19 cellular contexts compared by ENCODE assay signal in genomic region chr6:31640612-31641011, GRCh38. TPM values are rescaled to one million over a fixed set of nuclear protein-coding genes. Genes with fewer than 3 reads are reported as not detected.
DNase-seq lines count a peak whose midpoint lies in the region; ATAC-seq, FAIRE-seq and TF ChIP-seq lines count a peak whose summit lies in the region.
"Had no signal": no experiment of that assay in that cellular context is flagged by ENCODE, and none has a peak within 500 bp of the region (broad histone marks: within the 10 kb centered on the region; RNA-seq: fewer than 3 reads in every experiment).

No MANE protein-coding gene starts in this region.

- H3K4me3 ChIP-seq in K562, result no peak overlapping the region
- H3K4me3 ChIP-seq: pancreas, tibial artery had no signal

- intact Hi-C loops in K562 (cut with micrococcal nuclease), result no loop called here

- H3K4me2 ChIP-seq in K562 (ENCODE audit: insufficient read depth, low read length), result no peak overlapping the region

- no peak overlapping the region for H3K27ac ChIP-seq in K562 (ENCODE audit: extremely low read depth, low read depth, low read length)
- H3K27ac ChIP-seq: pancreas, tibial artery had no signal

- H3K27me3 Mint-ChIP-seq in stimulated activated naive CD8-positive, alpha-beta T cell treated with anti-CD3 and anti-CD28 coated beads, Interleukin-15, Interleukin-2, amounts not matched to agents 100 ng/mL and 50 ng/mL, for 24 hours, result no peaks in the 10 kb centered on the region
- no peaks in the 10 kb centered on the region for H3K27me3 Mint-ChIP-seq in stimulated activated naive CD8-positive, alpha-beta T cell treated with anti-CD3 and anti-CD28 coated beads, Interleukin-15, amount 100 ng/mL, for 72 hours
- H3K27me3 Mint-ChIP-seq: CD4-positive, alpha-beta T cell; stimulated activated memory B cell treated with anti-CD40 and anti-IgM and Interleukin-4, amounts not matched to agents 10 μg/mL and 1 μg/mL and 100 μg/mL, for 72 hours had no signal

- CTCF ChIA-PET in K562 (lab: Yijun Ruan, JAX; ENCODE audit: low intra/inter-chr PET ratio), result no interaction called here

- H3K9me3 Mint-ChIP-seq in stimulated activated naive CD8-positive, alpha-beta T cell treated with anti-CD3 and anti-CD28 coated beads, Interleukin-15, Interleukin-2, amounts not matched to agents 100 ng/mL and 50 ng/mL, for 24 hours, result no peaks in the 10 kb centered on the region
- H3K9me3 Mint-ChIP-seq in stimulated activated naive CD8-positive, alpha-beta T cell treated with anti-CD3 and anti-CD28 coated beads, Interleukin-15, amount 100 ng/mL, for 72 hours, result no peaks in the 10 kb centered on the region
- H3K9me3 Mint-ChIP-seq: CD4-positive, alpha-beta T cell; stimulated activated memory B cell treated with anti-CD40 and anti-IgM and Interleukin-4, amounts not matched to agents 10 μg/mL and 1 μg/mL and 100 μg/mL, for 72 hours had no signal

- no peak for ATAC-seq in stimulated activated naive CD8-positive, alpha-beta T cell treated with anti-CD3 and anti-CD28 coated beads, Interleukin-15, amount 100 ng/mL, for 72 hours
- ATAC-seq in K562 (no peak), HG02970 (IDR thresholded peaks at IDR 0.05; ENCODE audit: low FRiP score, unreplicated experiment) (no peak), HG03280 (IDR thresholded peaks at IDR 0.05; ENCODE audit: unreplicated experiment) (no peak)
- ATAC-seq: pancreas; Right ventricle myocardium inferior; sciatic nerve; stimulated activated memory B cell treated with anti-CD40 and anti-IgM and Interleukin-4, amounts not matched to agents 10 μg/mL and 1 μg/mL and 100 μg/mL, for 72 hours had no signal

- TF ChIP-seq POLR2A in K562 (conservative IDR thresholded peaks at IDR 0.05), result no peak

- POLR2A ChIA-PET in K562 (lab: Yijun Ruan, JAX), result interaction anchor here (0.6 to 14.8 kb wide), 7 partner anchors 5 to 166 kb away, joined by 3 to 274 read pairs (median 12); partner anchors contain the start of genes APOM, BAG6, DDX39B and GPANK1

- peaks cover 72% of the 10 kb centered on the region for H3K36me3 Mint-ChIP-seq in stimulated activated naive CD8-positive, alpha-beta T cell treated with anti-CD3 and anti-CD28 coated beads, Interleukin-15, Interleukin-2, amounts not matched to agents 100 ng/mL and 50 ng/mL, for 24 hours (ENCODE audit: low read depth)

- H2AFZ ChIP-seq in K562 (ENCODE audit: low read depth, low read length), result no peak overlapping the region

- TF ChIP-seq CTCF in K562 (IDR thresholded peaks at IDR 0.05 in 2 of 3, conservative IDR thresholded peaks at IDR 0.05 in 1 of 3; ENCODE audit: insufficient read depth in 2 of 3, low read depth in 1 of 3, low read length in 3 of 3), result no peak

- BruUV-seq in K562 (replicated peaks; lab: Mats Ljungman, UMichigan), result TSS peak; percentile 76

- peaks cover 96% of the 10 kb centered on the region for H3K36me3 ChIP-seq in K562 (ENCODE audit: control insufficient read depth, insufficient read depth, low read length)

- H3K4me1 ChIP-seq in K562 (replicated peaks in 1 of 2; ENCODE audit: control insufficient read depth in 2 of 2, insufficient read depth in 2 of 2, low read length in 2 of 2), result peaks cover 3 to 13% of the 10 kb centered on the region in 2 experiments; a peak in 4 of 5 replicates
- H3K4me1 ChIP-seq: pancreas, tibial artery had no signal

- no peaks in the 10 kb centered on the region for H3K27me3 ChIP-seq in K562 (ENCODE audit: control insufficient read depth in 2 of 2, insufficient read depth in 2 of 2, low read length in 2 of 2)
- H3K27me3 ChIP-seq: pancreas, tibial artery had no signal

- no peak for TF ChIP-seq RAD21 in K562 (CRISPR knock-in tag; conservative IDR thresholded peaks at IDR 0.05 in 1 of 2, IDR thresholded peaks at IDR 0.05 in 1 of 2)

- H3K79me2 ChIP-seq in K562 (ENCODE audit: control insufficient read depth, insufficient read depth, low read length), result no peaks in the 10 kb centered on the region

- in situ Hi-C loops in K562 (cut with MboI), result no loop called here

- H3K9me3 ChIP-seq in K562 (replicated peaks; ENCODE audit: control insufficient read depth, insufficient read depth, low read depth, low read length), result no peaks in the 10 kb centered on the region
- H3K9me3 ChIP-seq: pancreas, tibial artery had no signal

- WGBS in K562 (ENCODE audit: insufficient coverage, low coverage, missing lambda C conversion rate), result 95% methylated on average over 6 of the region's 6 CpGs

- FAIRE-seq in K562 (lab: Jason Lieb, UNC), result no peak
- FAIRE-seq: GM12891, H1, kidney, pancreas had no signal

- TF ChIP-seq EP300 in K562 (IDR thresholded peaks at IDR 0.05; ENCODE audit: low read length), result no peak

- DNase-seq in stimulated activated naive CD8-positive, alpha-beta T cell treated with anti-CD3 and anti-CD28 coated beads, Interleukin-15, amount 100 ng/mL, for 72 hours, result no peak
- DNase-seq in K562 (ENCODE audit: extremely low read depth in 1 of 4, low spot score in 3 of 4) (no peak), amygdala (lab: John Stamatoyannopoulos, UW) (no peak)
- DNase-seq: activated CD4-positive, alpha-beta T cell treated with anti-CD3 and anti-CD28 coated beads, Interleukin-2, amount 50 U/mL, for 1 hour; CD4-positive, alpha-beta T cell; DMS53; foreskin melanocyte; kidney; NCI-H524 treated with DMSO at 0.1 percent for 48 hours; pancreas; tibial artery had no signal

- no peak overlapping the region for H3K9ac ChIP-seq in K562 (ENCODE audit: insufficient read depth in 1 of 2, low read depth in 2 of 2, low read length in 2 of 2)

- H3K4me1 Mint-ChIP-seq in stimulated activated naive CD8-positive, alpha-beta T cell treated with anti-CD3 and anti-CD28 coated beads, Interleukin-15, Interleukin-2, amounts not matched to agents 100 ng/mL and 50 ng/mL, for 24 hours (ENCODE audit: low read depth), result peaks cover 11% of the 10 kb centered on the region
- H3K4me1 Mint-ChIP-seq in stimulated activated naive CD8-positive, alpha-beta T cell treated with anti-CD3 and anti-CD28 coated beads, Interleukin-15, amount 100 ng/mL, for 72 hours, result peaks cover 27% of the 10 kb centered on the region

- no peak overlapping the region for H3K4me3 Mint-ChIP-seq in stimulated activated naive CD8-positive, alpha-beta T cell treated with anti-CD3 and anti-CD28 coated beads, Interleukin-15, Interleukin-2, amounts not matched to agents 100 ng/mL and 50 ng/mL, for 24 hours
- H3K4me3 Mint-ChIP-seq in stimulated activated naive CD8-positive, alpha-beta T cell treated with anti-CD3 and anti-CD28 coated beads, Interleukin-15, amount 100 ng/mL, for 72 hours, result no peak overlapping the region
- H3K4me3 Mint-ChIP-seq: CD4-positive, alpha-beta T cell; stimulated activated memory B cell treated with anti-CD40 and anti-IgM and Interleukin-4, amounts not matched to agents 10 μg/mL and 1 μg/mL and 100 μg/mL, for 72 hours had no signal

- no peaks in the 10 kb centered on the region for H3K9me1 ChIP-seq in K562 (ENCODE audit: control insufficient read depth, insufficient read depth, low read length)

- peaks cover 14% of the 10 kb centered on the region for H4K20me1 ChIP-seq in K562 (replicated peaks; ENCODE audit: control insufficient read depth, insufficient read depth, low read length)

- peak overlapping the region; percentile 81 for H3K27ac Mint-ChIP-seq in stimulated activated naive CD8-positive, alpha-beta T cell treated with anti-CD3 and anti-CD28 coated beads, Interleukin-15, Interleukin-2, amounts not matched to agents 100 ng/mL and 50 ng/mL, for 24 hours
- H3K27ac Mint-ChIP-seq in stimulated activated naive CD8-positive, alpha-beta T cell treated with anti-CD3 and anti-CD28 coated beads, Interleukin-15, amount 100 ng/mL, for 72 hours, result no peak overlapping the region
- H3K27ac Mint-ChIP-seq: stimulated activated memory B cell treated with anti-CD40 and anti-IgM and Interleukin-4, amounts not matched to agents 10 μg/mL and 1 μg/mL and 100 μg/mL, for 72 hours had no signal

RNA-seq across cellular contexts. Expression of gene BAG6, which starts 11.8 kb away (rescaled TPM):
- 312 and 626 TPM in 2 replicates for total RNA-seq in K562 (2011; cell fraction: chromatin; rRNA removed; ENCODE audit: low replicate concordance)
- 393 and 458 TPM in 2 replicates for total RNA-seq in K562 (2011; cell fraction: nucleolus; rRNA removed)
- total RNA-seq in K562 (2011; cell fraction: nucleoplasm; rRNA removed), result 245 and 292 TPM in 2 replicates
- total RNA-seq in K562 (2014; rRNA removed) (246 and 295 TPM in 2 replicates), K562 (2014; rRNA removed; fragmentation: Illumina TruSeq; extraction: Trizol) (100 and 105 TPM in 2 replicates), K562 (2015; rRNA removed; fragmentation: Illumina TruSeq; extraction: Trizol) (124 and 125 TPM in 2 replicates), K562 (2021) (422 and 484 TPM in 2 replicates)
- polyA plus RNA-seq in K562 (2011; rRNA removed) (86.1 and 202 TPM in 2 replicates), K562 (2014; fragmentation: Illumina TruSeq; extraction: Trizol) (304 and 355 TPM in 2 replicates), K562 (2014; fragmentation: Nextera tagmentation; extraction: Ambion mirVana) (10 to 100 TPM; 41.9 to 54.1 TPM), K562 (2014; rRNA removed) (225 and 263 TPM in 2 replicates)
- polyA plus RNA-seq in K562 (2011; cell fraction: cytosol; rRNA removed), result 117 and 176 TPM in 2 replicates
- polyA plus RNA-seq in K562 (2011; cell fraction: nucleus; rRNA removed), result 486 and 557 TPM in 2 replicates
- polyA plus RNA-seq in K562 (2012), result 430 and 470 TPM in 2 replicates
- 113 and 169 TPM in 2 replicates for polyA minus RNA-seq in K562 (2011; rRNA and poly(A)+ RNA removed)
- 230 and 353 TPM in 2 replicates for polyA minus RNA-seq in K562 (2011; cell fraction: cytosol; rRNA and poly(A)+ RNA removed)
- 128 and 162 TPM in 2 replicates for polyA minus RNA-seq in K562 (2011; cell fraction: nucleus; rRNA and poly(A)+ RNA removed)

RNA-seq across cellular contexts. Expression of gene APOM, which starts 15.1 kb away (rescaled TPM):
- 6.6 and 7.8 TPM in 2 replicates for total RNA-seq in K562 (2011; cell fraction: chromatin; rRNA removed; ENCODE audit: low replicate concordance)
- 5.1 and 5.3 TPM in 2 replicates for total RNA-seq in K562 (2011; cell fraction: nucleolus; rRNA removed)
- total RNA-seq in K562 (2011; cell fraction: nucleoplasm; rRNA removed), result 9.8 and 10.1 TPM in 2 replicates
- total RNA-seq in K562 (2014; rRNA removed) (5.7 and 6.6 TPM in 2 replicates), K562 (2014; rRNA removed; fragmentation: Illumina TruSeq; extraction: Trizol) (10.4 and 10.8 TPM in 2 replicates), K562 (2015; rRNA removed; fragmentation: Illumina TruSeq; extraction: Trizol) (6.6 and 7.1 TPM in 2 replicates), K562 (2021) (9.7 and 10.1 TPM in 2 replicates)
- polyA plus RNA-seq in K562 (2011; rRNA removed) (7.7 and 8.6 TPM in 2 replicates), K562 (2014; fragmentation: Illumina TruSeq; extraction: Trizol) (13.1 and 17.4 TPM in 2 replicates), K562 (2014; fragmentation: Nextera tagmentation; extraction: Ambion mirVana) (10 to 100 TPM; 23.9 to 24.3 TPM), K562 (2014; rRNA removed) (10.1 and 13.5 TPM in 2 replicates)
- polyA plus RNA-seq in K562 (2011; cell fraction: cytosol; rRNA removed), result 10.2 and 18.1 TPM in 2 replicates
- 13.8 and 20.1 TPM in 2 replicates for polyA plus RNA-seq in K562 (2011; cell fraction: nucleus; rRNA removed)
- 11.4 and 16.2 TPM in 2 replicates for polyA plus RNA-seq in K562 (2012)
- polyA minus RNA-seq in K562 (2011; rRNA and poly(A)+ RNA removed), result 2.6 and 5.6 TPM in 2 replicates
- 2.2 and 3.5 TPM in 2 replicates for polyA minus RNA-seq in K562 (2011; cell fraction: cytosol; rRNA and poly(A)+ RNA removed)
- 1.6 and 2.3 TPM in 2 replicates for polyA minus RNA-seq in K562 (2011; cell fraction: nucleus; rRNA and poly(A)+ RNA removed)

RNA-seq across cellular contexts. Expression of gene C6orf47, which starts 20.0 kb away (rescaled TPM):
- total RNA-seq in K562 (2011; cell fraction: chromatin; rRNA removed; ENCODE audit: low replicate concordance), result 18.1 and 40.4 TPM in 2 replicates
- total RNA-seq in K562 (2011; cell fraction: nucleolus; rRNA removed), result 34.1 and 39.2 TPM in 2 replicates
- total RNA-seq in K562 (2011; cell fraction: nucleoplasm; rRNA removed), result 28.1 and 30.1 TPM in 2 replicates
- total RNA-seq in K562 (2014; rRNA removed) (43.8 and 44.3 TPM in 2 replicates), K562 (2014; rRNA removed; fragmentation: Illumina TruSeq; extraction: Trizol) (24.7 and 24.9 TPM in 2 replicates), K562 (2015; rRNA removed; fragmentation: Illumina TruSeq; extraction: Trizol) (39.3 and 41.0 TPM in 2 replicates), K562 (2021) (28.0 and 33.2 TPM in 2 replicates)
- polyA plus RNA-seq in K562 (2011; rRNA removed) (11.0 and 14.6 TPM in 2 replicates), K562 (2014; fragmentation: Illumina TruSeq; extraction: Trizol) (27.0 and 33.8 TPM in 2 replicates), K562 (2014; fragmentation: Nextera tagmentation; extraction: Ambion mirVana) (under 1 TPM; 0.14 to 0.27 TPM), K562 (2014; rRNA removed) (38.1 and 38.7 TPM in 2 replicates)
- 10.6 and 16.9 TPM in 2 replicates for polyA plus RNA-seq in K562 (2011; cell fraction: cytosol; rRNA removed)
- polyA plus RNA-seq in K562 (2011; cell fraction: nucleus; rRNA removed), result 7.7 and 10.6 TPM in 2 replicates
- 31.5 and 32.4 TPM in 2 replicates for polyA plus RNA-seq in K562 (2012)
- 11.3 and 12.1 TPM in 2 replicates for polyA minus RNA-seq in K562 (2011; rRNA and poly(A)+ RNA removed)
- 8.6 and 11.6 TPM in 2 replicates for polyA minus RNA-seq in K562 (2011; cell fraction: cytosol; rRNA and poly(A)+ RNA removed)
- polyA minus RNA-seq in K562 (2011; cell fraction: nucleus; rRNA and poly(A)+ RNA removed), result 14.7 and 20.5 TPM in 2 replicates

RNA-seq across cellular contexts. Expression of gene PRRC2A, which starts 20.1 kb away (rescaled TPM):
- total RNA-seq in K562 (2011; cell fraction: chromatin; rRNA removed; ENCODE audit: low replicate concordance), result 801 and 1,251 TPM in 2 replicates
- 435 and 502 TPM in 2 replicates for total RNA-seq in K562 (2011; cell fraction: nucleolus; rRNA removed)
- total RNA-seq in K562 (2011; cell fraction: nucleoplasm; rRNA removed), result 531 and 634 TPM in 2 replicates
- total RNA-seq in K562 (2014; rRNA removed), result 72.6 and 94.0 TPM in 2 replicates
- 36.7 and 43.2 TPM in 2 replicates for total RNA-seq in K562 (2014; rRNA removed; fragmentation: Illumina TruSeq; extraction: Trizol)
- 63.0 and 75.6 TPM in 2 replicates for total RNA-seq in K562 (2015; rRNA removed; fragmentation: Illumina TruSeq; extraction: Trizol)
- total RNA-seq in K562 (2021), result 295 and 332 TPM in 2 replicates
- 44.0 and 113 TPM in 2 replicates for polyA plus RNA-seq in K562 (2011; rRNA removed)
- polyA plus RNA-seq in K562 (2011; cell fraction: cytosol; rRNA removed), result 59.9 and 99.7 TPM in 2 replicates
- 306 and 358 TPM in 2 replicates for polyA plus RNA-seq in K562 (2011; cell fraction: nucleus; rRNA removed)
- 196 and 297 TPM in 2 replicates for polyA plus RNA-seq in K562 (2012)
- polyA plus RNA-seq in K562 (2014; fragmentation: Illumina TruSeq; extraction: Trizol), result 170 and 205 TPM in 2 replicates
- polyA plus RNA-seq in K562 (2014; fragmentation: Nextera tagmentation; extraction: Ambion mirVana), result 1 to 10 TPM; 1.0 to 1.7 TPM
- polyA plus RNA-seq in K562 (2014; rRNA removed), result 114 and 118 TPM in 2 replicates
- 28.8 and 32.1 TPM in 2 replicates for polyA minus RNA-seq in K562 (2011; rRNA and poly(A)+ RNA removed)
- 109 and 149 TPM in 2 replicates for polyA minus RNA-seq in K562 (2011; cell fraction: cytosol; rRNA and poly(A)+ RNA removed)
- polyA minus RNA-seq in K562 (2011; cell fraction: nucleus; rRNA and poly(A)+ RNA removed), result 109 and 131 TPM in 2 replicates

RNA-seq across cellular contexts. Expression of gene GPANK1, which starts 24.2 kb away (rescaled TPM):
- 47.6 and 87.1 TPM in 2 replicates for total RNA-seq in K562 (2011; cell fraction: chromatin; rRNA removed; ENCODE audit: low replicate concordance)
- total RNA-seq in K562 (2011; cell fraction: nucleolus; rRNA removed), result 67.0 and 79.7 TPM in 2 replicates
- 60.5 and 67.5 TPM in 2 replicates for total RNA-seq in K562 (2011; cell fraction: nucleoplasm; rRNA removed)
- total RNA-seq in K562 (2014; rRNA removed) (63.9 and 66.3 TPM in 2 replicates), K562 (2014; rRNA removed; fragmentation: Illumina TruSeq; extraction: Trizol) (33.8 and 41.2 TPM in 2 replicates), K562 (2015; rRNA removed; fragmentation: Illumina TruSeq; extraction: Trizol) (46.3 and 47.4 TPM in 2 replicates), K562 (2021) (54.6 and 55.4 TPM in 2 replicates)
- polyA plus RNA-seq in K562 (2011; rRNA removed) (41.7 and 42.6 TPM in 2 replicates), K562 (2014; fragmentation: Illumina TruSeq; extraction: Trizol) (97.0 and 111 TPM in 2 replicates), K562 (2014; fragmentation: Nextera tagmentation; extraction: Ambion mirVana) (10 to 100 TPM; 32.2 to 38.0 TPM), K562 (2014; rRNA removed) (77.8 and 92.2 TPM in 2 replicates)
- polyA plus RNA-seq in K562 (2011; cell fraction: cytosol; rRNA removed), result 55.8 and 78.7 TPM in 2 replicates
- polyA plus RNA-seq in K562 (2011; cell fraction: nucleus; rRNA removed), result 44.5 and 50.7 TPM in 2 replicates
- polyA plus RNA-seq in K562 (2012), result 53.6 and 55.1 TPM in 2 replicates
- polyA minus RNA-seq in K562 (2011; rRNA and poly(A)+ RNA removed), result 23.7 and 24.2 TPM in 2 replicates
- 15.0 and 16.1 TPM in 2 replicates for polyA minus RNA-seq in K562 (2011; cell fraction: cytosol; rRNA and poly(A)+ RNA removed)
- polyA minus RNA-seq in K562 (2011; cell fraction: nucleus; rRNA and poly(A)+ RNA removed), result 27.9 and 38.1 TPM in 2 replicates
